17 cellular contexts compared by ENCODE assay signal in genomic region chr21:29303301-29303700, GRCh38. TPM values are rescaled to one million over a fixed set of nuclear protein-coding genes. Genes with fewer than 3 reads are reported as not detected.
DNase-seq lines count a peak whose midpoint lies in the region; ATAC-seq lines count a peak whose summit lies in the region.
"Had no signal": no experiment of that assay in that cellular context is flagged by ENCODE, and none has a peak within 500 bp of the region (broad histone marks: within the 10 kb centered on the region; RNA-seq: fewer than 3 reads in every experiment).

No MANE protein-coding gene starts in this region.

- H3K4me3 ChIP-seq in mesenchymal stem cell (ENCODE audit: insufficient read depth in 1 of 2, low read depth in 1 of 2, low read length in 2 of 2) (peak overlapping the region in 1 of 2 experiments; percentile 90), stomach smooth muscle (ENCODE audit: low read length in 2 of 2) (peak overlapping the region in 1 of 2 donors; percentile 50)

- H3K27me3 ChIP-seq in mesenchymal stem cell (ENCODE audit: control insufficient read depth in 1 of 2, insufficient read depth in 1 of 2, low read length in 2 of 2): no peaks in the 10 kb centered on the region
- H3K27me3 ChIP-seq in stomach smooth muscle (ENCODE audit: control insufficient read depth in 1 of 2, insufficient read depth in 2 of 2, low read length in 2 of 2): no peaks in the 10 kb centered on the region

- H3K4me1 ChIP-seq in mesenchymal stem cell (ENCODE audit: control insufficient read depth, insufficient read depth, low read depth, low read length) (peaks cover 6% of the 10 kb centered on the region), stomach smooth muscle (ENCODE audit: control insufficient read depth, insufficient read depth, low read length) (peaks cover 47% of the 10 kb centered on the region)

- no peaks in the 10 kb centered on the region for H3K9me3 Mint-ChIP-seq in activated CD4-positive, alpha-beta T cell treated with anti-CD3 and anti-CD28 coated beads for 36 hours (ENCODE audit: low read depth)
- no peaks in the 10 kb centered on the region for H3K9me3 Mint-ChIP-seq in activated T-helper 17 cell treated with anti-CD3 and anti-CD28 coated beads, Interleukin-2, amount 50 U/mL, for 72 hours
- H3K9me3 Mint-ChIP-seq: natural killer cell treated with Interleukin-12 subunit alpha and Interleukin-12 subunit beta and Interleukin-15 and Interleukin-18, amount 100 ng/mL, for 72 hours; stimulated activated naive CD8-positive, alpha-beta T cell treated with anti-CD3 and anti-CD28 coated beads, Interleukin-15, Interleukin-2, amounts not matched to agents 100 ng/mL and 50 ng/mL, for 24 hours had no signal

- no peak overlapping the region for H4K91ac ChIP-seq in mesenchymal stem cell (ENCODE audit: low read length)

- no peak overlapping the region for H2AK5ac ChIP-seq in mesenchymal stem cell (ENCODE audit: low read length, severe bottlenecking)

- H2BK5ac ChIP-seq in mesenchymal stem cell (ENCODE audit: low read depth, low read length, poor library complexity, severe bottlenecking): no peak overlapping the region

- H3K27ac Mint-ChIP-seq in activated CD4-positive, alpha-beta T cell treated with anti-CD3 and anti-CD28 coated beads for 36 hours: peak overlapping the region; percentile 51
- no peak overlapping the region for H3K27ac Mint-ChIP-seq in activated T-helper 17 cell treated with anti-CD3 and anti-CD28 coated beads, Interleukin-2, amount 50 U/mL, for 72 hours
- H3K27ac Mint-ChIP-seq: activated CD8-positive, alpha-beta T cell treated with anti-CD3 and anti-CD28 coated beads, Interleukin-2, amount 10 ng/mL, durations not matched to agents 7 days and 5 days had no signal

- no peak overlapping the region for H4K8ac ChIP-seq in mesenchymal stem cell (ENCODE audit: low read length)

- 100% methylated on average over 2 of the region's 2 CpGs for WGBS in mesenchymal stem cell

- POLR2A ChIA-PET in activated CD4-positive, alpha-beta T cell treated with anti-CD3 and anti-CD28 coated beads for 36 hours (lab: Charles Lee): no interaction called here

- DNase-seq in activated CD4-positive, alpha-beta T cell treated with anti-CD3 and anti-CD28 coated beads for 36 hours: no peak
- no peak for DNase-seq in activated CD4-positive, alpha-beta T cell treated with anti-CD3 and anti-CD28 coated beads, Interleukin-2, amount 50 U/mL, for 1 hour
- DNase-seq in mesenchymal stem cell (no peak), mesenteric fat pad (ENCODE audit: low spot score) (no peak), NCI-H1105 treated with DMSO at 0.1 percent for 48 hours (lab: John Stamatoyannopoulos, UW) (no peak), midbrain (lab: John Stamatoyannopoulos, UW) (no peak)
- DNase-seq: 8988T; activated CD8-positive, alpha-beta T cell treated with anti-CD3 and anti-CD28 coated beads, Interleukin-2, amount 10 ng/mL, durations not matched to agents 7 days and 5 days; caudate nucleus; GF-D8; head of caudate nucleus; NCI-H187 treated with DMSO at 0.1 percent for 48 hours; NCI-H774 had no signal

- no peak overlapping the region for H3K4me3 Mint-ChIP-seq in activated CD4-positive, alpha-beta T cell treated with anti-CD3 and anti-CD28 coated beads for 36 hours
- peak overlapping the region; percentile 89 for H3K4me3 Mint-ChIP-seq in activated T-helper 17 cell treated with anti-CD3 and anti-CD28 coated beads, Interleukin-2, amount 50 U/mL, for 72 hours
- H3K4me3 Mint-ChIP-seq: activated CD8-positive, alpha-beta T cell treated with anti-CD3 and anti-CD28 coated beads, Interleukin-2, amount 10 ng/mL, durations not matched to agents 7 days and 5 days had no signal

- H2BK15ac ChIP-seq in mesenchymal stem cell (ENCODE audit: low read depth, poor library complexity, severe bottlenecking): no peak overlapping the region

- no peak overlapping the region for H3K18ac ChIP-seq in mesenchymal stem cell (ENCODE audit: low read depth in 1 of 2, low read length in 2 of 2)

- H3K14ac ChIP-seq in mesenchymal stem cell (ENCODE audit: low read length in 2 of 2): no peak overlapping the region

- ATAC-seq in activated CD4-positive, alpha-beta T cell treated with anti-CD3 and anti-CD28 coated beads for 36 hours: no peak
- no peak for ATAC-seq in activated T-helper 17 cell treated with anti-CD3 and anti-CD28 coated beads, Interleukin-2, amount 50 U/mL, for 72 hours (replicated peaks)
- ATAC-seq: activated CD8-positive, alpha-beta T cell treated with anti-CD3 and anti-CD28 coated beads, Interleukin-2, amount 10 ng/mL, durations not matched to agents 7 days and 5 days; natural killer cell treated with Interleukin-12 subunit alpha and Interleukin-12 subunit beta and Interleukin-15 and Interleukin-18, amount 100 ng/mL, for 72 hours had no signal

- H3K36me3 Mint-ChIP-seq in activated CD4-positive, alpha-beta T cell treated with anti-CD3 and anti-CD28 coated beads for 36 hours (ENCODE audit: low read depth): peaks cover 17% of the 10 kb centered on the region
- peaks cover 46% of the 10 kb centered on the region for H3K36me3 Mint-ChIP-seq in activated T-helper 17 cell treated with anti-CD3 and anti-CD28 coated beads, Interleukin-2, amount 50 U/mL, for 72 hours (ENCODE audit: low read depth)

- H3K9me3 ChIP-seq in mesenchymal stem cell (ENCODE audit: control insufficient read depth, low read length): no peaks in the 10 kb centered on the region
- H3K9me3 ChIP-seq in stomach smooth muscle (ENCODE audit: control insufficient read depth in 2 of 2, low read length in 2 of 2): no peaks in the 10 kb centered on the region

- peak overlapping the region; percentile 93 for H3K9ac ChIP-seq in mesenchymal stem cell (ENCODE audit: low read length)
- H3K9ac ChIP-seq in stomach smooth muscle (ENCODE audit: low read length in 2 of 2): peak overlapping the region in 1 of 2 donors; percentile 39

- intact Hi-C loops in activated CD4-positive, alpha-beta T cell treated with anti-CD3 and anti-CD28 coated beads for 36 hours (cut with DNase I, micrococcal nuclease): loop anchor here in 1 of 2 experiments (5.0 kb wide), 1 partner anchor 1829 kb away; no protein-coding TSS in a partner anchor

- CTCF ChIA-PET in activated CD4-positive, alpha-beta T cell treated with anti-CD3 and anti-CD28 coated beads for 36 hours (lab: Charles Lee): interaction anchor here (1.2 to 1.8 kb wide), 4 partner anchors 10 to 45 kb away, joined by 3 to 7 read pairs (median 5); no protein-coding TSS in a partner anchor

- H2BK12ac ChIP-seq in mesenchymal stem cell (ENCODE audit: low read length in 2 of 2): no peak overlapping the region

- H2AFZ ChIP-seq in mesenchymal stem cell (ENCODE audit: low read depth, low read length): no peak overlapping the region

- H3K36me3 ChIP-seq in mesenchymal stem cell (ENCODE audit: control insufficient read depth in 1 of 2, insufficient read depth in 2 of 2, low read depth in 1 of 2, low read length in 2 of 2) (peaks cover 0 to 19% of the 10 kb centered on the region in 2 experiments), stomach smooth muscle (ENCODE audit: control insufficient read depth in 2 of 2, insufficient read depth in 2 of 2, low read length in 2 of 2) (no peaks in the 10 kb centered on the region)

- H3K27ac ChIP-seq in mesenchymal stem cell (ENCODE audit: low read length, poor library complexity, severe bottlenecking) (no peak overlapping the region), stomach smooth muscle (ENCODE audit: low read length) (peak overlapping the region; percentile 82)

- H3K27me3 Mint-ChIP-seq in activated CD4-positive, alpha-beta T cell treated with anti-CD3 and anti-CD28 coated beads for 36 hours: no peaks in the 10 kb centered on the region
- H3K27me3 Mint-ChIP-seq in activated T-helper 17 cell treated with anti-CD3 and anti-CD28 coated beads, Interleukin-2, amount 50 U/mL, for 72 hours: no peaks in the 10 kb centered on the region
- H3K27me3 Mint-ChIP-seq: natural killer cell treated with Interleukin-12 subunit alpha and Interleukin-12 subunit beta and Interleukin-15 and Interleukin-18, amount 100 ng/mL, for 72 hours; stimulated activated naive CD8-positive, alpha-beta T cell treated with anti-CD3 and anti-CD28 coated beads, Interleukin-15, Interleukin-2, amounts not matched to agents 100 ng/mL and 50 ng/mL, for 24 hours had no signal

- H2BK120ac ChIP-seq in mesenchymal stem cell (ENCODE audit: low read depth, low read length): no peak overlapping the region

- H3K23ac ChIP-seq in mesenchymal stem cell (ENCODE audit: low read length in 2 of 2): no peak overlapping the region

- peaks cover 80% of the 10 kb centered on the region for H3K4me1 Mint-ChIP-seq in activated CD4-positive, alpha-beta T cell treated with anti-CD3 and anti-CD28 coated beads for 36 hours
- H3K4me1 Mint-ChIP-seq in activated T-helper 17 cell treated with anti-CD3 and anti-CD28 coated beads, Interleukin-2, amount 50 U/mL, for 72 hours: peaks cover 42% of the 10 kb centered on the region

- H3K79me1 ChIP-seq in mesenchymal stem cell (replicated peaks; ENCODE audit: low read length, poor library complexity, severe bottlenecking): peaks cover under 1% of the 10 kb centered on the region

- no peak overlapping the region for H3K4me2 ChIP-seq in mesenchymal stem cell (ENCODE audit: low read length, poor library complexity, severe bottlenecking)

- H3K4ac ChIP-seq in mesenchymal stem cell (ENCODE audit: low read depth in 1 of 2, low read length in 2 of 2): no peak overlapping the region

RNA-seq across cellular contexts. Expression of gene BACH1, which starts 4.6 kb away (rescaled TPM):
- total RNA-seq in activated CD4-positive, alpha-beta T cell treated with anti-CD3 and anti-CD28 coated beads for 36 hours: 10 to 100 TPM; 24.1 to 27.0 TPM
- total RNA-seq in activated T-helper 17 cell treated with anti-CD3 and anti-CD28 coated beads, Interleukin-2, amount 50 U/mL, for 72 hours: 10 to 100 TPM; 26.9 to 86.0 TPM
- 34.9 TPM for polyA plus RNA-seq in mesenchymal stem cell (2013, experiment 1 of 2)
- 36.8 TPM for polyA plus RNA-seq in mesenchymal stem cell (2013, experiment 2 of 2)
- total RNA-seq in mesenteric fat pad: 69.8 TPM
